Comparison of ENCODE assay signal across 16 cellular contexts in the genomic region with DNA sequence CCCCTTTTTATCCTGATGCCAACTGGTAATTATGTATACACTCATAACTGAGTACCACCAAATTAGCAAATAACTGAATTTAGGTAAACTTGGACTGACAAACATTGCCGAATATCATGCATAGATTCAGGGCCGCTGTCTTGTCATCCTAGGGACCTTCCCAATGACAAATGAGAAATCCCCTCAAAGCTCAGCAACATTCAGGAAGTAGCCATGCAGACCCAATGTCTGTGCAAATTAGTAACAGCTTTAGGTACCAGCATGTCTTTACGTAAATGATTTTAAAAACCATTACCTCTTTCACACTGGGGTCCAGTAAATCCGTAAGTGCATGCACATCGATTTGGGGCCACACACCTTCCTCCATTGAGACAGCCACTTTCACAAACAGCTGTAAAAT. TPM values are rescaled to one million over a fixed set of nuclear protein-coding genes. Genes with fewer than 3 reads are reported as not detected.
DNase-seq lines count a peak whose midpoint lies in the region; ATAC-seq and TF ChIP-seq lines count a peak whose summit lies in the region.
"Had no signal": no experiment of that assay in that cellular context is flagged by ENCODE, and none has a peak within 500 bp of the region (broad histone marks: within the 10 kb centered on the region; RNA-seq: fewer than 3 reads in every experiment).

No MANE protein-coding gene starts in this region.

- H3K27me3 Mint-ChIP-seq in memory B cell: peaks cover 5% of the 10 kb centered on the region

- no peak overlapping the region for H3K27ac ChIP-seq in right lobe of liver
- H3K27ac ChIP-seq: C4-2B, epithelial cell of prostate had no signal

- whole genome bisulfite sequencing in right lobe of liver (ENCODE audit: insufficient coverage, low coverage, low lambda C conversion rate, missing lambda C conversion rate): 90% methylated on average over 5 of the region's 5 CpGs

- ATAC-seq in GM18519 (IDR thresholded peaks at IDR 0.05; ENCODE audit: low FRiP score, unreplicated experiment) (peak; percentile 34), GM21447 (IDR thresholded peaks at IDR 0.05; ENCODE audit: unreplicated experiment) (peak; percentile 70), HG03025 (IDR thresholded peaks at IDR 0.05; ENCODE audit: low FRiP score, unreplicated experiment) (peak; percentile 39), memory B cell (ENCODE audit: low read depth) (peak; percentile 61), esophagus mucosa (no peak), right lobe of liver (no peak)

- no peak overlapping the region for H3K4me3 Mint-ChIP-seq in memory B cell
- H3K4me3 Mint-ChIP-seq: nephron had no signal

- TF ChIP-seq POLR2A in right lobe of liver (IDR thresholded peaks at IDR 0.05): no peak

- H3K36me3 Mint-ChIP-seq in memory B cell: no peaks in the 10 kb centered on the region

- TF ChIP-seq CTCF in right lobe of liver (IDR thresholded peaks at IDR 0.05): no peak

- no peaks in the 10 kb centered on the region for H3K27me3 ChIP-seq in right lobe of liver

- intact Hi-C loops in right lobe of liver (cut with DNase I): no loop called here

- H3K4me3 ChIP-seq in right lobe of liver: no peak overlapping the region

- H3K27ac Mint-ChIP-seq in memory B cell: peak overlapping the region; percentile 25
- H3K27ac Mint-ChIP-seq: nephron had no signal

- H3K4me1 ChIP-seq in right lobe of liver: no peaks in the 10 kb centered on the region

- no peaks in the 10 kb centered on the region for H3K36me3 ChIP-seq in right lobe of liver

- no peaks in the 10 kb centered on the region for H3K9me3 ChIP-seq in right lobe of liver

- H3K4me1 Mint-ChIP-seq in memory B cell: peaks cover 6% of the 10 kb centered on the region

- no peaks in the 10 kb centered on the region for H3K9me3 Mint-ChIP-seq in memory B cell
- H3K9me3 Mint-ChIP-seq: nephron had no signal

- DNase-seq in memory B cell (ENCODE audit: low spot score in 2 of 2) (no peak), NCI-H128 (lab: John Stamatoyannopoulos, UW; ENCODE audit: unreplicated experiment) (no peak), right lobe of liver (no peak), NCI-H226 (no peak)
- DNase-seq: activated CD4-positive, CD25-positive, alpha-beta regulatory T cell; DMS79 treated with DMSO at 0.1 percent for 48 hours; NCI-H1048; NCI-H2227 treated with DMSO at 0.1 percent for 48 hours; SW 1271 had no signal

RNA-seq across cellular contexts. Expression of gene FBN1, which starts 49.5 kb away (rescaled TPM):
- total RNA-seq in esophagus mucosa: 6.9 TPM
- 10 to 100 TPM in 2 of 6 experiments, 1 to 10 TPM in 4; 1.7 to 12.0 (median 8.7) TPM for total RNA-seq in right lobe of liver

Comparison
In these comparisons a context has a peak if more than half of its experiments do, and no peak if none do; other contexts are left out.
1. ATAC-seq: peak in GM18519 (single experiment), GM21447 (single experiment), HG03025 (single experiment) and memory B cell (single experiment); none in esophagus mucosa (single experiment) and right lobe of liver (0 of 4).